In genomic region chr3:97823503-97824004, GRCh38 we compare ENCODE assay signal across 8 cellular contexts. TPM values are rescaled to one million over a fixed set of nuclear protein-coding genes. Genes with fewer than 3 reads are reported as not detected.
DNase-seq lines count a peak whose midpoint lies in the region; ATAC-seq and TF ChIP-seq lines count a peak whose summit lies in the region.

No MANE protein-coding gene starts in this region.

- no peak for TF ChIP-seq POLR2A in Peyer's patch (IDR thresholded peaks at IDR 0.05)
- no peak for TF ChIP-seq POLR2A in prostate gland (IDR thresholded peaks at IDR 0.05)

- 33% methylated on average over 7 of the region's 7 CpGs for WGBS in prostate gland

- H3K9me3 ChIP-seq in Peyer's patch, result no peaks in the 10 kb centered on the region
- no peaks in the 10 kb centered on the region for H3K9me3 ChIP-seq in fibroblast of lung (ENCODE audit: control insufficient read depth, insufficient read depth, low read depth, low read length)
- H3K9me3 ChIP-seq in prostate gland, result no peaks in the 10 kb centered on the region

- H4K20me1 ChIP-seq in fibroblast of lung (ENCODE audit: control insufficient read depth, extremely low read depth, insufficient read depth, low read length), result no peaks in the 10 kb centered on the region

- H3K36me3 Mint-ChIP-seq in Calu3 (ENCODE audit: insufficient read depth, unreplicated experiment), result peaks cover 25% of the 10 kb centered on the region

- peak overlapping the region; percentile 5 for H2AFZ ChIP-seq in fibroblast of lung (ENCODE audit: low read length)

- H3K9me3 Mint-ChIP-seq in Calu3 (ENCODE audit: low read depth, unreplicated experiment), result no peaks in the 10 kb centered on the region

- H3K27me3 ChIP-seq in Peyer's patch (no peaks in the 10 kb centered on the region), fibroblast of lung (ENCODE audit: control insufficient read depth, insufficient read depth, low read length) (no peaks in the 10 kb centered on the region), prostate gland (replicated peaks; ENCODE audit: insufficient read depth) (no peaks in the 10 kb centered on the region)

- no TSS peak for BruUV-seq in Calu3 (replicated peaks; lab: Mats Ljungman, UMichigan)

- H3K27ac Mint-ChIP-seq in Calu3 (ENCODE audit: unreplicated experiment), result no peak overlapping the region

- peak overlapping the region in 3 of 4 donors; percentile 73 to 83 (median 80) for H3K4me3 ChIP-seq in Peyer's patch
- peak overlapping the region; percentile 71 to 97 (median 89) for H3K4me3 ChIP-seq in fibroblast of lung (replicated peaks in 1 of 4; ENCODE audit: control extremely low read depth in 1 of 4, insufficient read depth in 1 of 4, low read depth in 3 of 4, low read length in 4 of 4)
- peak overlapping the region; percentile 55 to 81 for H3K4me3 ChIP-seq in prostate gland

- H3K4me2 ChIP-seq in fibroblast of lung (ENCODE audit: extremely low read depth, insufficient read depth, low read length), result peak overlapping the region; percentile 96

- H3K4me3 Mint-ChIP-seq in Calu3 (ENCODE audit: low read depth, unreplicated experiment), result peak overlapping the region; percentile 82

- CTCF ChIA-PET in Calu3 (lab: Charles Lee), result no interaction called here

- peaks cover 0 to 5% (median 0%) of the 10 kb centered on the region in 4 donors for H3K4me1 ChIP-seq in Peyer's patch
- no peaks in the 10 kb centered on the region for H3K4me1 ChIP-seq in fibroblast of lung (ENCODE audit: control insufficient read depth, extremely low read depth, insufficient read depth, low read length)
- no peaks in the 10 kb centered on the region for H3K4me1 ChIP-seq in prostate gland (replicated peaks)

- TF ChIP-seq CTCF in Calu3 (IDR thresholded peaks at IDR 0.05; ENCODE audit: unreplicated experiment) (no peak), Peyer's patch (IDR thresholded peaks at IDR 0.05) (no peak), fibroblast of lung (conservative IDR thresholded peaks at IDR 0.05 in 1 of 2, IDR thresholded peaks at IDR 0.05 in 1 of 2; ENCODE audit: low read depth in 1 of 2, low read length in 2 of 2) (no peak), prostate gland (IDR thresholded peaks at IDR 0.05) (no peak)

- intact Hi-C loops in Calu3 (cut with micrococcal nuclease; ENCODE audit: unreplicated experiment), result loop anchor here (5.0 kb wide), 2 partner anchors 59 to 119 kb away; no protein-coding TSS in a partner anchor
- intact Hi-C loops in prostate gland (cut with DNase I), result loop anchor here (5.0 kb wide), 1 partner anchor 149 kb away; the partner anchor contains the start of gene RIOX2
- intact Hi-C loops in left colon (cut with DNase I, micrococcal nuclease), result no loop called here

- ATAC-seq in left colon (no peak), HG03280 (IDR thresholded peaks at IDR 0.05; ENCODE audit: unreplicated experiment) (no peak)

- H3K36me3 ChIP-seq in Peyer's patch (no peaks in the 10 kb centered on the region), fibroblast of lung (ENCODE audit: control insufficient read depth, insufficient read depth, low read length) (no peaks in the 10 kb centered on the region), prostate gland (no peaks in the 10 kb centered on the region)

- H3K27me3 Mint-ChIP-seq in Calu3 (ENCODE audit: unreplicated experiment), result no peaks in the 10 kb centered on the region

- H3K79me2 ChIP-seq in fibroblast of lung (ENCODE audit: control insufficient read depth, insufficient read depth, low read length), result peaks cover 14% of the 10 kb centered on the region

- DNase-seq in Calu3 (no peak), Peyer's patch (no peak), fibroblast of lung (ENCODE audit: low read depth in 2 of 2) (peak in 1 of 2 donors; percentile 11), prostate gland (ENCODE audit: low spot score) (no peak), left colon (no peak), iPS-NIHi11 (ENCODE audit: low spot score) (no peak)
- DNase-seq in stimulated activated CD4-positive, alpha-beta T cell treated with anti-CD3 and anti-CD28 coated beads, Interleukin-12 subunit alpha, Interleukin-12 subunit beta, amount 100 ng/mL, for 4 hours, result no peak

- peak overlapping the region; percentile 27 for H3K9ac ChIP-seq in fibroblast of lung (ENCODE audit: insufficient read depth, low read length)

- H3K27ac ChIP-seq in Peyer's patch (peak overlapping the region in 3 of 4 donors; percentile 38 to 89 (median 55)), fibroblast of lung (ENCODE audit: insufficient read depth, low read length) (no peak overlapping the region), prostate gland (peak overlapping the region in 1 of 2 donors; percentile 37)

- peaks cover 27% of the 10 kb centered on the region for H3K4me1 Mint-ChIP-seq in Calu3 (ENCODE audit: low read depth, unreplicated experiment)

RNA-seq across cellular contexts. Expression of gene CRYBG3, which starts 1.7 kb away (rescaled TPM):
- total RNA-seq in Calu3 (2022) (10.3 and 10.6 TPM in 2 replicates), Peyer's patch (10 to 100 TPM; 11.4 to 47.0 (median 16.9) TPM), fibroblast of lung (29.9 and 33.4 TPM in 2 replicates), prostate gland (10 to 100 TPM; 22.0 to 23.5 TPM), left colon (10 to 100 TPM; 17.1 to 22.6 TPM)
- 7.6 and 8.7 TPM in 2 replicates for polyA plus RNA-seq in fibroblast of lung
- polyA plus RNA-seq in fibroblast of lung (2012), result 5.7 and 5.9 TPM in 2 replicates
- 6.7 and 8.1 TPM in 2 replicates for polyA minus RNA-seq in fibroblast of lung (ENCODE audit: low replicate concordance)

RNA-seq across cellular contexts. Expression of gene ARL6, which starts 59.0 kb away (rescaled TPM):
- 5.2 and 5.6 TPM in 2 replicates for total RNA-seq in Calu3 (2022)
- 1 to 10 TPM; 1.8 to 7.4 (median 2.6) TPM for total RNA-seq in Peyer's patch
- total RNA-seq in fibroblast of lung, result 6.1 and 10.0 TPM in 2 replicates
- 4.3 and 5.2 TPM in 2 replicates for polyA plus RNA-seq in fibroblast of lung
- polyA plus RNA-seq in fibroblast of lung (2012), result 2.9 and 3.3 TPM in 2 replicates
- polyA minus RNA-seq in fibroblast of lung (ENCODE audit: low replicate concordance), result 2.2 and 7.3 TPM in 2 replicates
- 1 to 10 TPM; 4.9 to 7.6 TPM for total RNA-seq in prostate gland
- total RNA-seq in left colon, result 1 to 10 TPM; 2.2 to 2.9 TPM

Comparison
In these comparisons a context has a peak if more than half of its experiments do, and no peak if none do; other contexts are left out.
1. intact Hi-C loops: an anchor here in Calu3 (5.0 kb wide) and prostate gland (5.0 kb wide); none called in left colon.